In the genomic region with DNA sequence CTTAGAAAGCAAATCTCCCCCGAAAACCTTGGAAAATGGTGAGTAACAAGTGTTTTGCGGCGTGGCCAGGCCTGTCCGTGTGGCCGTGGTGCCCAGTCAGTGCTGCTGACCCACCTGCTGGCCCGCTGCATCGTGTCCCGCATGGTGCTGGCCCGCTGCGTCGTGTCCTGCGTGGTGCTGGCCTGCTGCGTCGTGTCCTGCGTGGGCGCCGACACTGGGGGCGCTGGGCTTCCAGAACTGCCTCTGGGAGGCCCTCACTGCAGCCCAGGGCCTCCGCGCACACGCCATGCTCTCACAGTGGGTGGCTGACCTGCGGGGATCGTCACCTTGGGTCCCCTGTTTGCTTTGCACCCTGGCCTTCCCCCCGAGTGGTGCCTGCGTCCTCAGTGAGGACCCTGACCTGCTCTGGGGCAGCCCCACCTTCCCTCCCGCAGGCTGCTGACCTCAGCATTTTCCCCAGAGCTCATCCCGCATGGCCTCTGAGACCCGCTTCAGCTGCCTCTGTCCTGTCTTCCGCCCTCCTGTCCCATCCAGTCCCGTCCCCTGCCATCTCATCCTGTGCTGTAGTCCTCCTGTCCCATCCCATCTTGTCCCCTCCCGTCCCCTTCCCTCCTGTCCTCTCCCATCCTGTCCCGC, we compare ENCODE assay signal across 19 cellular contexts. TPM values are rescaled to one million over a fixed set of nuclear protein-coding genes. Genes with fewer than 3 reads are reported as not detected.
A peak's percentile ranks its signal among the peaks of the same experiment; 100 is the strongest.
DNase-seq lines count a peak whose midpoint lies in the region; ATAC-seq and TF ChIP-seq lines count a peak whose summit lies in the region.
"Had no signal": no experiment of that assay in that cellular context is flagged by ENCODE, and none has a peak within 500 bp of the region (broad histone marks: within the 10 kb centered on the region; RNA-seq: fewer than 3 reads in every experiment).

No MANE protein-coding gene starts in this region.

- no peaks in the 10 kb centered on the region for H3K9me3 Mint-ChIP-seq in GM23338
- H3K9me3 Mint-ChIP-seq in effector memory CD8-positive, alpha-beta T cell = no peaks in the 10 kb centered on the region
- H3K9me3 Mint-ChIP-seq: activated naive CD8-positive, alpha-beta T cell treated with anti-CD3 and anti-CD28 coated beads, Interleukin-2, amount 10 ng/mL, durations not matched to agents 7 days and 5 days; activated T-cell treated with anti-CD3 and anti-CD28 coated beads, Interleukin-2, amount 50 U/mL, for 72 hours had no signal

- H3K36me3 Mint-ChIP-seq in GM23338 (ENCODE audit: low read depth) = peaks cover 35% of the 10 kb centered on the region
- peaks cover 22% of the 10 kb centered on the region for H3K36me3 Mint-ChIP-seq in effector memory CD8-positive, alpha-beta T cell (ENCODE audit: insufficient read depth)

- 0 out of 2 replicates have a peak, but pooled peaks cover 1% of the 10 kb centered on the region for H3F3A ChIP-seq in GM23338 (replicated peaks; ENCODE audit: low read depth)

- peak overlapping the region; percentile 78 for H3K27ac ChIP-seq in GM23338 (ENCODE audit: low read depth)
- H3K27ac ChIP-seq: gastroesophageal sphincter, thyroid gland had no signal

- no peaks in the 10 kb centered on the region for H3K4me1 ChIP-seq in GM23338 (ENCODE audit: insufficient read depth)
- H3K4me1 ChIP-seq: thyroid gland had no signal

- H3K27ac Mint-ChIP-seq in GM23338 = no peak overlapping the region
- H3K27ac Mint-ChIP-seq in effector memory CD8-positive, alpha-beta T cell = peak overlapping the region; percentile 64 to 81
- H3K27ac Mint-ChIP-seq: activated naive CD8-positive, alpha-beta T cell treated with anti-CD3 and anti-CD28 coated beads, Interleukin-2, amount 10 ng/mL, durations not matched to agents 7 days and 5 days; activated T-cell treated with anti-CD3 and anti-CD28 coated beads, Interleukin-2, amount 50 U/mL, for 72 hours had no signal

- H3K27me3 ChIP-seq in GM23338 (ENCODE audit: insufficient read depth) = no peaks in the 10 kb centered on the region
- H3K27me3 ChIP-seq: gastroesophageal sphincter, spleen, thyroid gland had no signal

- no peaks in the 10 kb centered on the region for H3K9me2 ChIP-seq in GM23338 (ENCODE audit: insufficient read depth)

- no peak for TF ChIP-seq CTCF in GM23338 (conservative IDR thresholded peaks at IDR 0.05; ENCODE audit: low read depth in 2 of 2)

- ATAC-seq in GM23338 = no peak
- ATAC-seq in effector memory CD8-positive, alpha-beta T cell (replicated peaks) = no peak
- ATAC-seq: activated T-cell treated with anti-CD3 and anti-CD28 coated beads, Interleukin-2, amount 50 U/mL, for 72 hours; gastroesophageal sphincter; left colon had no signal

- no peak overlapping the region for H3K4me3 ChIP-seq in GM23338
- H3K4me3 ChIP-seq: gastroesophageal sphincter, spleen, thyroid gland had no signal

- H3K79me2 ChIP-seq in GM23338 (replicated peaks; ENCODE audit: insufficient read depth) = no peaks in the 10 kb centered on the region

- no peaks in the 10 kb centered on the region; the same call in 1 of the 2 replicates for H3K36me3 ChIP-seq in GM23338 (ENCODE audit: insufficient read depth)

- H3K4me2 ChIP-seq in GM23338 = no peak overlapping the region

- H3K4me1 Mint-ChIP-seq in GM23338 = no peaks in the 10 kb centered on the region
- peaks cover 6 to 7% of the 10 kb centered on the region in 2 donors for H3K4me1 Mint-ChIP-seq in effector memory CD8-positive, alpha-beta T cell (ENCODE audit: low read depth in 2 of 2)

- no peak overlapping the region for H3K4me3 Mint-ChIP-seq in GM23338
- H3K4me3 Mint-ChIP-seq in effector memory CD8-positive, alpha-beta T cell = no peak overlapping the region
- H3K4me3 Mint-ChIP-seq: activated naive CD8-positive, alpha-beta T cell treated with anti-CD3 and anti-CD28 coated beads, Interleukin-2, amount 10 ng/mL, durations not matched to agents 7 days and 5 days; activated T-cell treated with anti-CD3 and anti-CD28 coated beads, Interleukin-2, amount 50 U/mL, for 72 hours had no signal

- H2AFZ ChIP-seq in GM23338 = no peak overlapping the region

- H4K20me1 ChIP-seq in GM23338 (replicated peaks; ENCODE audit: insufficient read depth) = peaks cover 5% of the 10 kb centered on the region; the same call in 1 of the 2 replicates

- H3K27me3 Mint-ChIP-seq in GM23338 (ENCODE audit: insufficient read depth, low read depth, poor library complexity) = peaks cover 6% of the 10 kb centered on the region
- no peaks in the 10 kb centered on the region for H3K27me3 Mint-ChIP-seq in effector memory CD8-positive, alpha-beta T cell
- H3K27me3 Mint-ChIP-seq: activated naive CD8-positive, alpha-beta T cell treated with anti-CD3 and anti-CD28 coated beads, Interleukin-2, amount 10 ng/mL, durations not matched to agents 7 days and 5 days had no signal

- no peak for DNase-seq in GM23338 (ENCODE audit: low spot score)
- no peak for DNase-seq in effector memory CD8-positive, alpha-beta T cell
- DNase-seq in effector CD4-positive, alpha-beta T cell = no peak
- DNase-seq in iPS-NIHi11 (ENCODE audit: low spot score) = no peak
- DNase-seq: activated CD4-positive, alpha-beta T cell treated with anti-CD3 and anti-CD28 coated beads, Interleukin-2, amount 50 U/mL, for 4 hours; activated naive CD8-positive, alpha-beta T cell treated with anti-CD3 and anti-CD28 coated beads, Interleukin-2, amount 10 ng/mL, durations not matched to agents 7 days and 5 days; activated T-cell treated with anti-CD3 and anti-CD28 coated beads, Interleukin-2, amount 50 U/mL, for 72 hours; Calu3; dermis blood vessel endothelial cell; erythroblast; HCEC 1CT; KG1; left colon; NCI-H2081; NCI-H510A treated with DMSO at 0.1 percent for 48 hours; Right ventricle myocardium superior; spleen; thyroid gland had no signal

RNA-seq across cellular contexts. Expression of gene PLEKHJ1, which starts 10.6 kb away (rescaled TPM):
- 175 and 210 TPM in 2 replicates for total RNA-seq in GM23338 (2014; rRNA removed; shearing (Covaris generic))
- polyA plus RNA-seq in GM23338 (2016; fragmentation: Nextera tagmentation; extraction: Ambion mirVana) = 142 and 146 TPM in 2 replicates

RNA-seq across cellular contexts. Expression of gene SF3A2, which starts 11.1 kb away (rescaled TPM):
- total RNA-seq in GM23338 (2014; rRNA removed; shearing (Covaris generic)) = 79.1 and 128 TPM in 2 replicates
- polyA plus RNA-seq in GM23338 (2016; fragmentation: Nextera tagmentation; extraction: Ambion mirVana) = 67.7 and 76.0 TPM in 2 replicates

RNA-seq across cellular contexts. Expression of gene AMH, which starts 23.6 kb away (rescaled TPM):
- total RNA-seq in GM23338 (2014; rRNA removed; shearing (Covaris generic)) = 2.6 and 6.8 TPM in 2 replicates
- 1.4 and 1.9 TPM in 2 replicates for polyA plus RNA-seq in GM23338 (2016; fragmentation: Nextera tagmentation; extraction: Ambion mirVana)

RNA-seq across cellular contexts. Expression of gene JSRP1, which starts 30.7 kb away (rescaled TPM):
- 2.4 and 4.5 TPM in 2 replicates for total RNA-seq in GM23338 (2014; rRNA removed; shearing (Covaris generic))
- 3.1 and 3.7 TPM in 2 replicates for polyA plus RNA-seq in GM23338 (2016; fragmentation: Nextera tagmentation; extraction: Ambion mirVana)
- total RNA-seq: thyroid gland had no signal

RNA-seq across cellular contexts. Expression of gene PEAK3, which starts 56.4 kb away (rescaled TPM):
- not detected in 2 replicates for total RNA-seq in GM23338 (2014; rRNA removed; shearing (Covaris generic))
- not detected in 2 replicates for polyA plus RNA-seq in GM23338 (2016; fragmentation: Nextera tagmentation; extraction: Ambion mirVana)
- total RNA-seq: Calu3 had no signal
